In genomic region chr20:32837157-32837556, GRCh38 we compare ENCODE assay signal across 21 cellular contexts. TPM values are rescaled to one million over a fixed set of nuclear protein-coding genes. Genes with fewer than 3 reads are reported as not detected.
DNase-seq lines count a peak whose midpoint lies in the region; ATAC-seq and TF ChIP-seq lines count a peak whose summit lies in the region.
"Had no signal": no experiment of that assay in that cellular context is flagged by ENCODE, and none has a peak within 500 bp of the region (broad histone marks: within the 10 kb centered on the region; RNA-seq: fewer than 3 reads in every experiment).

No MANE protein-coding gene starts in this region.

- POLR2A ChIA-PET in naive thymus-derived CD4-positive, alpha-beta T cell (lab: Charles Lee) = interaction anchor here (0.9 to 3.1 kb wide), 4 partner anchors 15 to 1156 kb away, joined by 3 to 26 read pairs (median 5); partner anchors contain the start of genes MAPRE1 and RALY

- H3K4me1 Mint-ChIP-seq in CD4-positive, CD25-positive, alpha-beta regulatory T cell = peaks cover 10 to 52% (median 27%) of the 10 kb centered on the region in 4 donors
- H3K4me1 Mint-ChIP-seq in activated T-helper 2 cell treated with anti-CD3 and anti-CD28 coated beads, Interferon-gamma antibody, Interleukin-2, Interleukin-4, amounts not matched to agents 10 μg/mL and 5 μg/mL and 100 μg/mL, durations not matched to agents 14 hours and 24 hours and 36 hours (ENCODE audit: low read depth) = peaks cover 26% of the 10 kb centered on the region
- H3K4me1 Mint-ChIP-seq in naive thymus-derived CD4-positive, alpha-beta T cell = peaks cover 23 to 71% (median 59%) of the 10 kb centered on the region in 7 donors

- peaks cover 42% of the 10 kb centered on the region for H3K36me3 Mint-ChIP-seq in CD4-positive, CD25-positive, alpha-beta regulatory T cell
- peaks cover 66% of the 10 kb centered on the region for H3K36me3 Mint-ChIP-seq in activated T-helper 2 cell treated with anti-CD3 and anti-CD28 coated beads, Interferon-gamma antibody, Interleukin-2, Interleukin-4, amounts not matched to agents 10 μg/mL and 5 μg/mL and 100 μg/mL, durations not matched to agents 14 hours and 24 hours and 36 hours (ENCODE audit: low read depth)
- H3K36me3 Mint-ChIP-seq in naive thymus-derived CD4-positive, alpha-beta T cell = peaks cover 8 to 47% (median 16%) of the 10 kb centered on the region in 5 donors

- no peaks in the 10 kb centered on the region for H3K9me3 ChIP-seq in BLaER1
- H3K9me3 ChIP-seq in CD4-positive, CD25-positive, alpha-beta regulatory T cell (ENCODE audit: control insufficient read depth in 2 of 2, low read length in 2 of 2) = no peaks in the 10 kb centered on the region
- no peaks in the 10 kb centered on the region for H3K9me3 ChIP-seq in naive thymus-derived CD4-positive, alpha-beta T cell (ENCODE audit: control insufficient read depth in 2 of 3, low read length in 3 of 3)
- H3K9me3 ChIP-seq in mucosa of descending colon = no peaks in the 10 kb centered on the region
- H3K9me3 ChIP-seq: SK-N-SH had no signal

- H3K9me3 Mint-ChIP-seq in CD4-positive, CD25-positive, alpha-beta regulatory T cell = no peaks in the 10 kb centered on the region
- H3K9me3 Mint-ChIP-seq in activated T-helper 2 cell treated with anti-CD3 and anti-CD28 coated beads, Interferon-gamma antibody, Interleukin-2, Interleukin-4, amounts not matched to agents 10 μg/mL and 5 μg/mL and 100 μg/mL, durations not matched to agents 14 hours and 24 hours and 36 hours = no peaks in the 10 kb centered on the region
- peaks cover 0 to 2% (median 0%) of the 10 kb centered on the region in 11 donors for H3K9me3 Mint-ChIP-seq in naive thymus-derived CD4-positive, alpha-beta T cell

- H3K9ac ChIP-seq in BLaER1 = 0 out of 2 replicates have a peak overlapping the region, but pooled peaks have one; percentile 5
- H3K9ac ChIP-seq: SK-N-SH had no signal

- H3K27me3 ChIP-seq in BLaER1 = no peaks in the 10 kb centered on the region
- H3K27me3 ChIP-seq in CD4-positive, CD25-positive, alpha-beta regulatory T cell (ENCODE audit: control insufficient read depth, insufficient read depth, low read length) = no peaks in the 10 kb centered on the region
- H3K27me3 ChIP-seq in naive thymus-derived CD4-positive, alpha-beta T cell (ENCODE audit: control insufficient read depth in 2 of 2, insufficient read depth in 2 of 2, low read length in 2 of 2) = no peaks in the 10 kb centered on the region
- H3K27me3 ChIP-seq in H7 (ENCODE audit: control insufficient read depth, insufficient read depth, low read length) = no peaks in the 10 kb centered on the region

- CTCF ChIA-PET in naive thymus-derived CD4-positive, alpha-beta T cell (lab: Charles Lee) = interaction anchor here (0.7 kb wide), 1 partner anchor 47 kb away, joined by 3 read pairs; no protein-coding TSS in a partner anchor

- TF ChIP-seq CTCF in mucosa of descending colon (IDR thresholded peaks at IDR 0.05) = no peak

- no peak overlapping the region for H3K4me2 ChIP-seq in BLaER1
- H3K4me2 ChIP-seq: SK-N-SH had no signal

- H3K36me3 ChIP-seq in BLaER1 (peaks cover 96% of the 10 kb centered on the region), mucosa of descending colon (ENCODE audit: low read depth) (peaks cover 3% of the 10 kb centered on the region), H7 (replicated peaks; ENCODE audit: control insufficient read depth, insufficient read depth, low read length) (peaks cover 50% of the 10 kb centered on the region)
- peaks cover 78% of the 10 kb centered on the region for H3K36me3 ChIP-seq in CD4-positive, CD25-positive, alpha-beta regulatory T cell (ENCODE audit: control insufficient read depth, insufficient read depth, low read length)
- peaks cover 11 to 56% (median 30%) of the 10 kb centered on the region in 3 experiments for H3K36me3 ChIP-seq in naive thymus-derived CD4-positive, alpha-beta T cell (ENCODE audit: control insufficient read depth in 2 of 3, insufficient read depth in 3 of 3, low read length in 3 of 3)

- no peak for ATAC-seq in CD4-positive, CD25-positive, alpha-beta regulatory T cell (ENCODE audit: low read depth in 2 of 2)
- no peak for ATAC-seq in naive thymus-derived CD4-positive, alpha-beta T cell
- no peak for ATAC-seq in mucosa of descending colon
- ATAC-seq: K562, PC-3 had no signal

- H3K4me3 ChIP-seq in BLaER1 (no peak overlapping the region), mucosa of descending colon (no peak overlapping the region), H7 (ENCODE audit: insufficient read depth, low read depth, low read length) (no peak overlapping the region)
- H3K4me3 ChIP-seq in CD4-positive, CD25-positive, alpha-beta regulatory T cell (ENCODE audit: low read depth, low read length) = no peak overlapping the region
- no peak overlapping the region for H3K4me3 ChIP-seq in naive thymus-derived CD4-positive, alpha-beta T cell (ENCODE audit: low read length)
- H3K4me3 ChIP-seq: K562 had no signal

- H3K27ac ChIP-seq in BLaER1 = no peak overlapping the region
- no peak overlapping the region for H3K27ac ChIP-seq in CD4-positive, CD25-positive, alpha-beta regulatory T cell (ENCODE audit: insufficient read depth, low read length, poor library complexity, severe bottlenecking)
- H3K27ac ChIP-seq in naive thymus-derived CD4-positive, alpha-beta T cell (ENCODE audit: low read depth, low read length) = peak overlapping the region; percentile 31
- H3K27ac ChIP-seq: C4-2B had no signal

- H3K4me1 ChIP-seq in BLaER1 (peaks cover 25% of the 10 kb centered on the region), mucosa of descending colon (ENCODE audit: low read depth) (no peaks in the 10 kb centered on the region)
- no peaks in the 10 kb centered on the region for H3K4me1 ChIP-seq in CD4-positive, CD25-positive, alpha-beta regulatory T cell (ENCODE audit: control insufficient read depth, insufficient read depth, low read length, poor library complexity, severe bottlenecking)
- H3K4me1 ChIP-seq in naive thymus-derived CD4-positive, alpha-beta T cell (ENCODE audit: control insufficient read depth in 2 of 2, insufficient read depth in 2 of 2, low read length in 2 of 2) = peaks cover 5 to 31% of the 10 kb centered on the region in 2 donors

- H3K27ac Mint-ChIP-seq in CD4-positive, CD25-positive, alpha-beta regulatory T cell = peak overlapping the region; percentile 12 to 62 (median 54)
- H3K27ac Mint-ChIP-seq in activated T-helper 2 cell treated with anti-CD3 and anti-CD28 coated beads, Interferon-gamma antibody, Interleukin-2, Interleukin-4, amounts not matched to agents 10 μg/mL and 5 μg/mL and 100 μg/mL, durations not matched to agents 14 hours and 24 hours and 36 hours = peak overlapping the region; percentile 26
- peak overlapping the region in 7 of 9 donors; percentile 49 to 90 (median 75) for H3K27ac Mint-ChIP-seq in naive thymus-derived CD4-positive, alpha-beta T cell

- H3K27me3 Mint-ChIP-seq in CD4-positive, CD25-positive, alpha-beta regulatory T cell = no peaks in the 10 kb centered on the region
- no peaks in the 10 kb centered on the region for H3K27me3 Mint-ChIP-seq in activated T-helper 2 cell treated with anti-CD3 and anti-CD28 coated beads, Interferon-gamma antibody, Interleukin-2, Interleukin-4, amounts not matched to agents 10 μg/mL and 5 μg/mL and 100 μg/mL, durations not matched to agents 14 hours and 24 hours and 36 hours (ENCODE audit: low read depth)
- H3K27me3 Mint-ChIP-seq in naive thymus-derived CD4-positive, alpha-beta T cell = no peaks in the 10 kb centered on the region

- peaks cover 94% of the 10 kb centered on the region for H4K20me1 ChIP-seq in BLaER1

- DNase-seq in CD4-positive, CD25-positive, alpha-beta regulatory T cell = no peak
- no peak for DNase-seq in activated T-helper 2 cell treated with anti-CD3 and anti-CD28 coated beads, Interferon-gamma antibody, Interleukin-2, Interleukin-4, amounts not matched to agents 10 μg/mL and 5 μg/mL and 100 μg/mL, durations not matched to agents 14 hours and 24 hours and 36 hours (ENCODE audit: low spot score)
- no peak for DNase-seq in naive thymus-derived CD4-positive, alpha-beta T cell
- DNase-seq in mucosa of descending colon = no peak
- DNase-seq in H7 = no peak
- no peak for DNase-seq in activated CD8-positive, alpha-beta memory T cell treated with anti-CD3 and anti-CD28 coated beads, Interleukin-2, amount 50 U/mL, for 4 hours
- DNase-seq: Kasumi-1, MV-4-11, NCI-H1105, NCI-H146, NCI-H1930, NCI-H2107, NCI-H524 treated with DMSO at 0.1 percent for 48 hours, NCI-H774, PC-3, SK-N-SH had no signal

- no peak overlapping the region for H3K4me3 Mint-ChIP-seq in CD4-positive, CD25-positive, alpha-beta regulatory T cell
- H3K4me3 Mint-ChIP-seq in activated T-helper 2 cell treated with anti-CD3 and anti-CD28 coated beads, Interferon-gamma antibody, Interleukin-2, Interleukin-4, amounts not matched to agents 10 μg/mL and 5 μg/mL and 100 μg/mL, durations not matched to agents 14 hours and 24 hours and 36 hours (ENCODE audit: low read depth) = no peak overlapping the region
- peak overlapping the region in 1 of 10 donors; percentile 35 for H3K4me3 Mint-ChIP-seq in naive thymus-derived CD4-positive, alpha-beta T cell

- intact Hi-C loops in activated T-helper 2 cell treated with anti-CD3 and anti-CD28 coated beads, Interferon-gamma antibody, Interleukin-2, Interleukin-4, amounts not matched to agents 10 μg/mL and 5 μg/mL and 100 μg/mL, durations not matched to agents 14 hours and 24 hours and 36 hours (cut with micrococcal nuclease) = no loop called here
- intact Hi-C loops in naive thymus-derived CD4-positive, alpha-beta T cell (cut with micrococcal nuclease) = no loop called here
- intact Hi-C loops in mucosa of descending colon (cut with DNase I, micrococcal nuclease) = no loop called here

RNA-seq across cellular contexts. Expression of gene MAPRE1, which starts 17.4 kb away (rescaled TPM):
- total RNA-seq in CD4-positive, CD25-positive, alpha-beta regulatory T cell = 114 TPM
- polyA plus RNA-seq in CD4-positive, CD25-positive, alpha-beta regulatory T cell = 10 to 100 TPM; 81.3 to 99.4 (median 92.6) TPM
- total RNA-seq in activated T-helper 2 cell treated with anti-CD3 and anti-CD28 coated beads, Interferon-gamma antibody, Interleukin-2, Interleukin-4, amounts not matched to agents 10 μg/mL and 5 μg/mL and 100 μg/mL, durations not matched to agents 14 hours and 24 hours and 36 hours = 143 and 149 TPM in 2 replicates
- 100 to 1,000 TPM in 3 of 5 experiments, 10 to 100 TPM in 2; 83.0 to 118 (median 107) TPM for total RNA-seq in naive thymus-derived CD4-positive, alpha-beta T cell
- 100 to 1,000 TPM in 1 of 2 donors, 10 to 100 TPM in 1; 91.3 to 105 TPM for polyA plus RNA-seq in naive thymus-derived CD4-positive, alpha-beta T cell
- 100 to 1,000 TPM in 1 of 3 donors, 10 to 100 TPM in 2; 66.9 to 142 (median 85.9) TPM for total RNA-seq in mucosa of descending colon
- 106 and 108 TPM in 2 replicates for total RNA-seq in H7 (2014; rRNA removed; shearing (Covaris generic))

RNA-seq across cellular contexts. Expression of gene EFCAB8, which starts 21.6 kb away (rescaled TPM):
- 1.2 TPM for total RNA-seq in CD4-positive, CD25-positive, alpha-beta regulatory T cell
- polyA plus RNA-seq in CD4-positive, CD25-positive, alpha-beta regulatory T cell = not detected
- total RNA-seq in activated T-helper 2 cell treated with anti-CD3 and anti-CD28 coated beads, Interferon-gamma antibody, Interleukin-2, Interleukin-4, amounts not matched to agents 10 μg/mL and 5 μg/mL and 100 μg/mL, durations not matched to agents 14 hours and 24 hours and 36 hours = 0.37 and 0.52 TPM in 2 replicates
- total RNA-seq in naive thymus-derived CD4-positive, alpha-beta T cell = 1 to 10 TPM in 3 of 5 experiments, under 1 TPM in 2; 0.46 to 2.8 (median 2.0) TPM
- polyA plus RNA-seq in naive thymus-derived CD4-positive, alpha-beta T cell = under 1 TPM in 1 of 2 donors, not detected in 1; 0.12 TPM
- total RNA-seq in mucosa of descending colon = under 1 TPM in 2 of 3 donors, not detected in 1; 0.17 to 0.66 TPM
- total RNA-seq in H7 (2014; rRNA removed; shearing (Covaris generic)) = 0.17 and 0.44 TPM in 2 replicates
- total RNA-seq: A673, M059J, PC-3 had no signal
- polyA plus RNA-seq: SK-N-SH had no signal
